17 cellular contexts compared by ENCODE assay signal in genomic region chr7:69109131-69109740, GRCh38.
"Had no signal": no experiment of that assay in that cellular context is flagged by ENCODE, and none has a peak within 500 bp of the region (broad histone marks: within the 10 kb centered on the region; RNA-seq: fewer than 3 reads in every experiment).

No MANE protein-coding gene starts in this region.

- H3K9ac ChIP-seq: parathyroid adenoma had no signal

- FAIRE-seq: TTC549, urothelium cell line had no signal

- DNase-seq: activated CD4-positive, alpha-beta T cell treated with anti-CD3 and anti-CD28 coated beads, Interleukin-2, amount 50 U/mL, for 4 hours; activated CD4-positive, CD25-positive, alpha-beta regulatory T cell treated with anti-CD3 and anti-CD28 coated beads, Interleukin-2, amount 50 U/mL, for 72 hours; activated CD8-positive, alpha-beta memory T cell treated with anti-CD3 and anti-CD28 coated beads, Interleukin-2, amount 10 ng/mL, durations not matched to agents 7 days and 5 days; activated effector memory CD4-positive, alpha-beta T cell treated with anti-CD3 and anti-CD28 coated beads, Interleukin-2, amount 50 U/mL, for 16 hours; activated T-cell treated with anti-CD3 and anti-CD28 coated beads, Interleukin-2, amount 50 U/mL, for 24 hours; amygdala; foreskin fibroblast; naive thymus-derived CD4-positive, alpha-beta T cell; retina; thyroid gland had no signal

- H3K27me3 Mint-ChIP-seq: activated CD8-positive, alpha-beta memory T cell treated with anti-CD3 and anti-CD28 coated beads, Interleukin-2, amount 10 ng/mL, durations not matched to agents 7 days and 5 days; activated naive CD8-positive, alpha-beta T cell; activated T-cell treated with anti-CD3 and anti-CD28 coated beads, Interleukin-2, amount 50 U/mL, for 24 hours; naive thymus-derived CD4-positive, alpha-beta T cell had no signal

- H3K36me3 Mint-ChIP-seq: activated CD8-positive, alpha-beta memory T cell treated with anti-CD3 and anti-CD28 coated beads, Interleukin-2, amount 10 ng/mL, durations not matched to agents 7 days and 5 days; activated naive CD8-positive, alpha-beta T cell; brain; naive thymus-derived CD4-positive, alpha-beta T cell had no signal

- ATAC-seq: activated CD8-positive, alpha-beta memory T cell treated with anti-CD3 and anti-CD28 coated beads, Interleukin-2, amount 10 ng/mL, durations not matched to agents 7 days and 5 days; esophagus mucosa; naive thymus-derived CD4-positive, alpha-beta T cell had no signal

- H3K4me3 Mint-ChIP-seq: activated CD8-positive, alpha-beta memory T cell treated with anti-CD3 and anti-CD28 coated beads, Interleukin-2, amount 10 ng/mL, durations not matched to agents 7 days and 5 days; activated naive CD8-positive, alpha-beta T cell; activated T-cell treated with anti-CD3 and anti-CD28 coated beads, Interleukin-2, amount 50 U/mL, for 24 hours; brain; naive thymus-derived CD4-positive, alpha-beta T cell had no signal

- H3K4me1 Mint-ChIP-seq: activated CD8-positive, alpha-beta memory T cell treated with anti-CD3 and anti-CD28 coated beads, Interleukin-2, amount 10 ng/mL, durations not matched to agents 7 days and 5 days; naive thymus-derived CD4-positive, alpha-beta T cell had no signal

- H3K79me2 ChIP-seq: parathyroid adenoma had no signal

- H3K4me1 ChIP-seq: parathyroid adenoma had no signal

- H3K4me3 ChIP-seq: dorsolateral prefrontal cortex, thyroid gland had no signal

- H2AFZ ChIP-seq: parathyroid adenoma had no signal

- H3K27ac Mint-ChIP-seq: activated CD8-positive, alpha-beta memory T cell treated with anti-CD3 and anti-CD28 coated beads, Interleukin-2, amount 10 ng/mL, durations not matched to agents 7 days and 5 days; activated naive CD8-positive, alpha-beta T cell; activated T-cell treated with anti-CD3 and anti-CD28 coated beads, Interleukin-2, amount 50 U/mL, for 24 hours; naive thymus-derived CD4-positive, alpha-beta T cell had no signal

- H3K27me3 ChIP-seq: thyroid gland had no signal

- H3K36me3 ChIP-seq: thyroid gland had no signal

- H3K9me3 ChIP-seq: thyroid gland had no signal

- H3K27ac ChIP-seq: dorsolateral prefrontal cortex, parathyroid adenoma, thyroid gland had no signal
